ENCODE assay signal across 19 cellular contexts in the genomic region with DNA sequence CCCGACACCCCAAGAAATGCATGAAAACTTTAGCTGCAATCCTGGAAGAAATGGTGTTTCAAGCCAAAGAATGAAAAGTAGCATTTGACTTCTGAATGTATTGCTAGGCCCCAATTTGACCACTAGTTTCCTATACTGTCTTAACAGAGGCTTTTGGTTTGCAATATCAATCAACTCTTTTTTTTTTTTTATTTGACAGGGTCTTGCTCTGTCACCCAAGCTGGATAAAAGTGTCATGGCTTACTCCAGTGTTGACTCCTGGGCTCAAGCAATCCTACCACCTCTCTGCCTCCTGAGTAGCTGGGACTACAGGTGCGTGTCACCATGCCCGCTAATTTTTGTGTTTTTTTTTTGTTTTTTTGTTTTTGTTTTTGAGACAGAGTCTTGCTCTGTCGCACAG. TPM values are rescaled to one million over a fixed set of nuclear protein-coding genes. Genes with fewer than 3 reads are reported as not detected.
DNase-seq lines count a peak whose midpoint lies in the region; ATAC-seq and TF ChIP-seq lines count a peak whose summit lies in the region.
"Had no signal": no experiment of that assay in that cellular context is flagged by ENCODE, and none has a peak within 500 bp of the region (broad histone marks: within the 10 kb centered on the region; RNA-seq: fewer than 3 reads in every experiment).

No MANE protein-coding gene starts in this region.

- H3K36me3 ChIP-seq in Caco-2 (ENCODE audit: control insufficient read depth, insufficient read depth, low read length) = no peaks in the 10 kb centered on the region
- H3K36me3 ChIP-seq in left ventricle myocardium inferior = no peaks in the 10 kb centered on the region
- H3K36me3 ChIP-seq: ascending aorta, ovary, right atrium auricular region, upper lobe of left lung had no signal

- peaks cover 14% of the 10 kb centered on the region for H3K4me1 Mint-ChIP-seq in T-helper 1 cell treated with Interleukin-12 subunit alpha and Interleukin-12 subunit beta and Interleukin-4 antibody, amounts not matched to agents 30 μg/mL and 1 μg/mL, for 36 hours (ENCODE audit: low read depth)
- peaks cover 36% of the 10 kb centered on the region for H3K4me1 Mint-ChIP-seq in CD4-positive, alpha-beta T cell (ENCODE audit: low read depth)
- H3K4me1 Mint-ChIP-seq in T-cell (peaks cover 34 to 39% (median 36%) of the 10 kb centered on the region in 3 donors), brain (peaks cover 39% of the 10 kb centered on the region), Caco-2 (ENCODE audit: low read depth, unreplicated experiment) (peaks cover 1% of the 10 kb centered on the region)

- no peak for ATAC-seq in CD4-positive, alpha-beta T cell (ENCODE audit: poor library complexity)
- ATAC-seq in T-cell (replicated peaks in 1 of 4) = no peak

- H3K27ac Mint-ChIP-seq in T-helper 1 cell treated with Interleukin-12 subunit alpha and Interleukin-12 subunit beta and Interleukin-4 antibody, amounts not matched to agents 30 μg/mL and 1 μg/mL, for 36 hours = peak overlapping the region; percentile 41
- H3K27ac Mint-ChIP-seq in CD4-positive, alpha-beta T cell = peak overlapping the region; percentile 36
- peak overlapping the region; percentile 33 to 79 for H3K27ac Mint-ChIP-seq in T-cell
- peak overlapping the region in 3 of 5 experiments; percentile 2 to 79 (median 14) for H3K27ac Mint-ChIP-seq in brain
- no peak overlapping the region for H3K27ac Mint-ChIP-seq in Caco-2 (ENCODE audit: unreplicated experiment)
- H3K27ac Mint-ChIP-seq: memory B cell had no signal

- POLR2A ChIA-PET in CD4-positive, alpha-beta T cell (lab: Charles Lee) = interaction anchor here (1.1 to 1.4 kb wide), 2 partner anchors 11 to 212 kb away, joined by 3 read pairs; no protein-coding TSS in a partner anchor
- POLR2A ChIA-PET in T-cell (lab: Charles Lee) = no interaction called here
- POLR2A ChIA-PET in Caco-2 (lab: Charles Lee) = no interaction called here

- H3K4me1 ChIP-seq in Caco-2 = 0 out of 2 replicates have a peak, but pooled peaks cover 3% of the 10 kb centered on the region
- peaks cover 45% of the 10 kb centered on the region for H3K4me1 ChIP-seq in left ventricle myocardium inferior

- no peaks in the 10 kb centered on the region for H3K9me3 Mint-ChIP-seq in T-helper 1 cell treated with Interleukin-12 subunit alpha and Interleukin-12 subunit beta and Interleukin-4 antibody, amounts not matched to agents 30 μg/mL and 1 μg/mL, for 36 hours
- H3K9me3 Mint-ChIP-seq in CD4-positive, alpha-beta T cell = no peaks in the 10 kb centered on the region
- H3K9me3 Mint-ChIP-seq in T-cell (no peaks in the 10 kb centered on the region), brain (no peaks in the 10 kb centered on the region), Caco-2 (ENCODE audit: unreplicated experiment) (no peaks in the 10 kb centered on the region)
- H3K9me3 Mint-ChIP-seq: memory B cell had no signal

- H3K27ac ChIP-seq in CD4-positive, alpha-beta T cell (ENCODE audit: low read depth, low read length) = no peak overlapping the region
- no peak overlapping the region for H3K27ac ChIP-seq in left ventricle myocardium inferior (replicated peaks)
- H3K27ac ChIP-seq: ascending aorta, ovary, right atrium auricular region had no signal

- no peak overlapping the region for H3K4me3 ChIP-seq in Caco-2 (ENCODE audit: low read depth, low read length)
- H3K4me3 ChIP-seq in left ventricle myocardium inferior = no peak overlapping the region
- H3K4me3 ChIP-seq: ascending aorta, ovary, right atrium auricular region, upper lobe of left lung had no signal

- no peak for TF ChIP-seq CTCF in CD4-positive, alpha-beta T cell (IDR thresholded peaks at IDR 0.05)
- no peak for TF ChIP-seq CTCF in brain (conservative IDR thresholded peaks at IDR 0.05)
- no peak for TF ChIP-seq CTCF in Caco-2 (IDR thresholded peaks at IDR 0.05; ENCODE audit: insufficient read depth in 1 of 2, low read depth in 1 of 2, low read length in 1 of 2, severe bottlenecking in 1 of 2, unreplicated experiment in 1 of 2)
- no peak for TF ChIP-seq CTCF in left ventricle myocardium inferior (IDR thresholded peaks at IDR 0.05; ENCODE audit: borderline replicate concordance)

- no peaks in the 10 kb centered on the region for H3K27me3 Mint-ChIP-seq in T-helper 1 cell treated with Interleukin-12 subunit alpha and Interleukin-12 subunit beta and Interleukin-4 antibody, amounts not matched to agents 30 μg/mL and 1 μg/mL, for 36 hours (ENCODE audit: low read depth)
- H3K27me3 Mint-ChIP-seq in CD4-positive, alpha-beta T cell = no peaks in the 10 kb centered on the region
- H3K27me3 Mint-ChIP-seq in T-cell = no peaks in the 10 kb centered on the region
- H3K27me3 Mint-ChIP-seq in brain = peaks cover 3% of the 10 kb centered on the region
- no peaks in the 10 kb centered on the region for H3K27me3 Mint-ChIP-seq in Caco-2 (ENCODE audit: insufficient read depth, unreplicated experiment)
- H3K27me3 Mint-ChIP-seq: memory B cell had no signal

- H3K4me3 Mint-ChIP-seq in T-helper 1 cell treated with Interleukin-12 subunit alpha and Interleukin-12 subunit beta and Interleukin-4 antibody, amounts not matched to agents 30 μg/mL and 1 μg/mL, for 36 hours = no peak overlapping the region
- peak overlapping the region; percentile 34 for H3K4me3 Mint-ChIP-seq in CD4-positive, alpha-beta T cell
- H3K4me3 Mint-ChIP-seq in T-cell = no peak overlapping the region
- peak overlapping the region in 4 of 5 experiments; percentile 28 to 59 (median 52) for H3K4me3 Mint-ChIP-seq in brain
- H3K4me3 Mint-ChIP-seq in Caco-2 (ENCODE audit: unreplicated experiment) = no peak overlapping the region
- H3K4me3 Mint-ChIP-seq: memory B cell had no signal

- CTCF ChIA-PET in CD4-positive, alpha-beta T cell (lab: Charles Lee) = interaction anchor here (1.5 kb wide), 1 partner anchor 324 kb away, joined by 4 read pairs; no protein-coding TSS in a partner anchor
- CTCF ChIA-PET in T-cell (lab: Charles Lee) (interaction anchor here in 1 of 2 donors (0.7 kb wide), 1 partner anchor 114 kb away, joined by 6 read pairs; no protein-coding TSS in a partner anchor), Caco-2 (lab: Charles Lee) (interaction anchor here (0.6 kb wide), 1 partner anchor 387 kb away, joined by 4 read pairs; no protein-coding TSS in a partner anchor)

- intact Hi-C loops in CD4-positive, alpha-beta T cell (cut with DNase I, micrococcal nuclease) = no loop called here
- intact Hi-C loops in Caco-2 (cut with micrococcal nuclease; ENCODE audit: unreplicated experiment) (no loop called here), left ventricle myocardium inferior (cut with micrococcal nuclease) (no loop called here)

- H3K27me3 ChIP-seq in CD4-positive, alpha-beta T cell (ENCODE audit: control insufficient read depth, insufficient read depth, low read length) = no peaks in the 10 kb centered on the region
- H3K27me3 ChIP-seq in Caco-2 (replicated peaks; ENCODE audit: control insufficient read depth, insufficient read depth, low read length) (no peaks in the 10 kb centered on the region), left ventricle myocardium inferior (ENCODE audit: low read depth) (no peaks in the 10 kb centered on the region)
- H3K27me3 ChIP-seq: ascending aorta, ovary, right atrium auricular region, upper lobe of left lung had no signal

- DNase-seq in T-helper 1 cell (no peak), T-cell (no peak), Caco-2 (no peak), C1 segment of cervical spinal cord (lab: John Stamatoyannopoulos, UW) (no peak), left ventricle myocardium inferior (no peak)
- DNase-seq in CD4-positive, alpha-beta T cell = no peak
- DNase-seq: activated CD4-positive, CD25-positive, alpha-beta regulatory T cell treated with anti-CD3 and anti-CD28 coated beads, Interleukin-2, amount 50 U/mL, for 72 hours; COR-L47; MM.1S; NCI-H526; ovary; SK-N-SH; stimulated activated CD4-positive, alpha-beta T cell treated with anti-CD3 and anti-CD28 coated beads, Interleukin-12 subunit alpha, Interleukin-12 subunit beta, amount 100 ng/mL, for 4 hours; upper lobe of left lung had no signal

- no peaks in the 10 kb centered on the region for H3K9me3 ChIP-seq in CD4-positive, alpha-beta T cell (ENCODE audit: control insufficient read depth, low read length)
- H3K9me3 ChIP-seq in Caco-2 (no peaks in the 10 kb centered on the region), left ventricle myocardium inferior (replicated peaks) (no peaks in the 10 kb centered on the region)
- H3K9me3 ChIP-seq: ascending aorta, ovary, right atrium auricular region, SK-N-SH, upper lobe of left lung had no signal

- no TSS peak for BruUV-seq in Caco-2 (replicated peaks; lab: Mats Ljungman, UMichigan)

- H3K36me3 Mint-ChIP-seq in T-helper 1 cell treated with Interleukin-12 subunit alpha and Interleukin-12 subunit beta and Interleukin-4 antibody, amounts not matched to agents 30 μg/mL and 1 μg/mL, for 36 hours (ENCODE audit: low read depth) = peaks cover 5% of the 10 kb centered on the region
- H3K36me3 Mint-ChIP-seq in CD4-positive, alpha-beta T cell (ENCODE audit: low read depth) = no peaks in the 10 kb centered on the region
- H3K36me3 Mint-ChIP-seq in T-cell (no peaks in the 10 kb centered on the region), brain (no peaks in the 10 kb centered on the region), Caco-2 (ENCODE audit: insufficient read depth, unreplicated experiment) (peaks cover 5% of the 10 kb centered on the region)
- H3K36me3 Mint-ChIP-seq: memory B cell had no signal

RNA-seq across cellular contexts. Expression of gene GPR107, which starts 3.2 kb away (rescaled TPM):
- total RNA-seq in CD4-positive, alpha-beta T cell = 10 to 100 TPM; 18.9 to 19.2 TPM
- total RNA-seq in T-cell (10 to 100 TPM; 21.3 to 29.1 (median 22.1) TPM), Caco-2 (2022) (49.8 and 53.1 TPM in 2 replicates), left ventricle myocardium inferior (23.3 TPM)
- polyA plus RNA-seq in brain (ENCODE audit: insufficient read depth, low read depth, low replicate concordance) = 34.2 TPM

RNA-seq across cellular contexts. Expression of gene FNBP1, which starts 7.5 kb away (rescaled TPM):
- total RNA-seq in CD4-positive, alpha-beta T cell = 100 to 1,000 TPM; 166 to 181 TPM
- total RNA-seq in T-cell (100 to 1,000 TPM; 166 to 211 (median 182) TPM), Caco-2 (2022) (33.2 and 34.3 TPM in 2 replicates), left ventricle myocardium inferior (20.5 TPM)
- 39.1 TPM for polyA plus RNA-seq in brain (ENCODE audit: insufficient read depth, low read depth, low replicate concordance)

Comparison
In these comparisons a context has a peak if more than half of its experiments do, and no peak if none do; other contexts are left out.
1. H3K4me3 Mint-ChIP-seq: peak in CD4-positive, alpha-beta T cell (single experiment) and brain (4 of 5); none in T-helper 1 cell treated with Interleukin-12 subunit alpha and Interleukin-12 subunit beta and Interleukin-4 antibody, amounts not matched to agents 30 μg/mL and 1 μg/mL, for 36 hours (single experiment), T-cell (0 of 3) and Caco-2 (single experiment).